In the genomic region with DNA sequence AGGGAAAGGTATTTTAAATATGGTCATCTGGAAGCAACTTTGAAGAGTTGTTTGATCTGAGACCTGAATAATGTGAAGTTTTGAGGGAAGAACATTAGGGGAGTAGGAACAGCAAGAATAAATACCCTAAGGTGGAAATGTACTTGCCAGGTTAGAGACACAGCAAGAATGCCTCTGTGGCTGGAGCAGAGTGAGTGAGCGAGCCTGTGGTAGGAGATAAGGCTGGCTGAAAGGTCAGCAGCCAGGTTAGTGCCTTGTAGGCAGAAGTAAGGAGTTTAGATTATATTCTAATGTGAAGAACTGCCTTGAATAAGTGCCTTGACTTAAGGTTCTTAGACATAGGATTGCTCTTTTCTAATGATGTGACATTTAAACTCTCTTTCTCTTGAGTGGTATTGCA, we compare ENCODE assay signal across 1 cellular context.
TF ChIP-seq lines count a peak whose summit lies in the region.

No MANE protein-coding gene starts in this region.

TF ChIP-seq in IMR-90, 13 proteins besides CTCF, POLR2A, EP300 and RAD21:
- no peak for TF ChIP-seq MAFK (IDR thresholded peaks at IDR 0.05; ENCODE audit: low read depth, low read length)
- TF ChIP-seq BHLHE40 (IDR thresholded peaks at IDR 0.05; ENCODE audit: low read depth, low read length), result no peak
- no peak for TF ChIP-seq MAZ (IDR thresholded peaks at IDR 0.05; ENCODE audit: borderline replicate concordance, low read depth, low read length)
- TF ChIP-seq CHD1 (IDR thresholded peaks at IDR 0.05; ENCODE audit: low read depth, low read length), result no peak
- no peak for TF ChIP-seq NFE2L2 (IDR thresholded peaks at IDR 0.05; ENCODE audit: low read depth, low read length)
- TF ChIP-seq CEBPB (IDR thresholded peaks at IDR 0.05; ENCODE audit: low read depth, low read length), result no peak
- TF ChIP-seq, protein P1, sequence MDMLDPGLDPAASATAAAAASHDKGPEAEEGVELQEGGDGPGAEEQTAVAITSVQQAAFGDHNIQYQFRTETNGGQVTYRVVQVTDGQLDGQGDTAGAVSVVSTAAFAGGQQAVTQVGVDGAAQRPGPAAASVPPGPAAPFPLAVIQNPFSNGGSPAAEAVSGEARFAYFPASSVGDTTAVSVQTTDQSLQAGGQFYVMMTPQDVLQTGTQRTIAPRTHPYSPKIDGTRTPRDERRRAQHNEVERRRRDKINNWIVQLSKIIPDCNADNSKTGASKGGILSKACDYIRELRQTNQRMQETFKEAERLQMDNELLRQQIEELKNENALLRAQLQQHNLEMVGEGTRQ (IDR thresholded peaks at IDR 0.05; ENCODE audit: low read depth, low read length), result no peak
- no peak for TF ChIP-seq MXI1 (IDR thresholded peaks at IDR 0.05; ENCODE audit: borderline replicate concordance, low read depth, low read length)
- TF ChIP-seq RCOR1 (IDR thresholded peaks at IDR 0.05; ENCODE audit: insufficient replicate concordance, low read length), result no peak
- no peak for TF ChIP-seq FOS (IDR thresholded peaks at IDR 0.05; ENCODE audit: low read depth, low read length)
- no peak for TF ChIP-seq SMC3 (IDR thresholded peaks at IDR 0.05; ENCODE audit: low read depth, low read length)
- TF ChIP-seq RFX5 (IDR thresholded peaks at IDR 0.05; ENCODE audit: low read depth, low read length), result no peak
- TF ChIP-seq, protein P2, sequence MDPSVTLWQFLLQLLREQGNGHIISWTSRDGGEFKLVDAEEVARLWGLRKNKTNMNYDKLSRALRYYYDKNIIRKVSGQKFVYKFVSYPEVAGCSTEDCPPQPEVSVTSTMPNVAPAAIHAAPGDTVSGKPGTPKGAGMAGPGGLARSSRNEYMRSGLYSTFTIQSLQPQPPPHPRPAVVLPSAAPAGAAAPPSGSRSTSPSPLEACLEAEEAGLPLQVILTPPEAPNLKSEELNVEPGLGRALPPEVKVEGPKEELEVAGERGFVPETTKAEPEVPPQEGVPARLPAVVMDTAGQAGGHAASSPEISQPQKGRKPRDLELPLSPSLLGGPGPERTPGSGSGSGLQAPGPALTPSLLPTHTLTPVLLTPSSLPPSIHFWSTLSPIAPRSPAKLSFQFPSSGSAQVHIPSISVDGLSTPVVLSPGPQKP (IDR thresholded peaks at IDR 0.05; ENCODE audit: borderline replicate concordance, low read depth, low read length), result no peak
